ENCODE assay signal across 8 cellular contexts in the genomic region with DNA sequence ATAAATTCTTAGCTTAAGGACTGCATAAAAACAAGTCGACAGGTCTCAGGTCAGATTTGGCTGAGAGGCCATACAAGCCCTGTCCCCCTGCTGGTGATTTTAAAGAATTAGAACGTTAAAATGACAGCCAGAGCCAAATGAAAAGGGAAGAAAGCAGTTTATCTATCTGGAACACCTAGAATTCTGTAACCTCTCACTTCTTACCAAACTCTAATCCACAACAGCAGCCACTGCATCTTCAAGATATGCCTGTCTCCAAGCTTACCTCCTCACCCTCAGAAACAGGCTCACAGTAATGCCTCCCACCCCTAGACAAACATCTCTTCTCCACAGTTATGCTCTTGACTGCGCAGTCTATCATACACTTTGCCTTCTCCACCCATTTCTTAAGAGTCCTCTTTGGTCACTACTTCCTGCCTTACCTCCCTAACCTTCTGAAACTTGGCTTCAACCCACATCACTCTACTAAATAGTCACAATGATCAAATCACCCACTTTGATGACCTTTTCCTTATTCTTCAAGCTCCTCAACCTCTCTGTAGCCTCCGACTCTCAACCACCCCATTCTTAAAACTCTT. TPM values are rescaled to one million over a fixed set of nuclear protein-coding genes. Genes with fewer than 3 reads are reported as not detected.
A peak's percentile ranks its signal among the peaks of the same experiment; 100 is the strongest.
DNase-seq lines count a peak whose midpoint lies in the region; ATAC-seq and TF ChIP-seq lines count a peak whose summit lies in the region.

No MANE protein-coding gene starts in this region.

- H3K79me1 ChIP-seq in mesenchymal stem cell (replicated peaks; ENCODE audit: low read length, poor library complexity, severe bottlenecking): peaks cover 12% of the 10 kb centered on the region

- H2BK12ac ChIP-seq in mesenchymal stem cell (ENCODE audit: low read length in 2 of 2): no peak overlapping the region

- no peak for TF ChIP-seq POLR2A in vagina (IDR thresholded peaks at IDR 0.05)

- H3K9me3 ChIP-seq in mesenchymal stem cell (ENCODE audit: control insufficient read depth, low read length) (no peaks in the 10 kb centered on the region), vagina (no peaks in the 10 kb centered on the region)

- H3K18ac ChIP-seq in mesenchymal stem cell (ENCODE audit: low read depth in 1 of 2, low read length in 2 of 2): no peak overlapping the region

- in situ Hi-C loops in brain microvascular endothelial cell (cut with HindIII; ENCODE audit: low pct_ligation_motif_present, low sequenced_read_pairs): no loop called here

- no peaks in the 10 kb centered on the region for H3K9me3 Mint-ChIP-seq in activated T-cell treated with anti-CD3 and anti-CD28 coated beads, Interleukin-2, amount 50 U/mL, for 24 hours
- H3K9me3 Mint-ChIP-seq in activated T-cell treated with anti-CD3 and anti-CD28 coated beads, Interleukin-2, amount 50 U/mL, for 72 hours: no peaks in the 10 kb centered on the region

- H3K9ac ChIP-seq in mesenchymal stem cell (ENCODE audit: low read length): no peak overlapping the region

- H2AK5ac ChIP-seq in mesenchymal stem cell (ENCODE audit: low read length, severe bottlenecking): no peak overlapping the region

- H3K36me3 ChIP-seq in brain microvascular endothelial cell (replicated peaks) (no peaks in the 10 kb centered on the region), mesenchymal stem cell (ENCODE audit: control insufficient read depth in 1 of 2, insufficient read depth in 2 of 2, low read depth in 1 of 2, low read length in 2 of 2) (peaks cover 3 to 13% of the 10 kb centered on the region in 2 experiments), vagina (no peaks in the 10 kb centered on the region)

- H3K14ac ChIP-seq in mesenchymal stem cell (ENCODE audit: low read length in 2 of 2): no peak overlapping the region

- no peak overlapping the region for H3K4ac ChIP-seq in mesenchymal stem cell (ENCODE audit: low read depth in 1 of 2, low read length in 2 of 2)

- intact Hi-C loops in vagina (cut with DNase I): no loop called here

- peaks cover 47% of the 10 kb centered on the region for H3K4me1 Mint-ChIP-seq in activated T-cell treated with anti-CD3 and anti-CD28 coated beads, Interleukin-2, amount 50 U/mL, for 24 hours (ENCODE audit: low read depth)
- peaks cover 43% of the 10 kb centered on the region for H3K4me1 Mint-ChIP-seq in activated T-cell treated with anti-CD3 and anti-CD28 coated beads, Interleukin-2, amount 50 U/mL, for 72 hours (ENCODE audit: low read depth)

- H3K27ac ChIP-seq in brain microvascular endothelial cell (no peak overlapping the region), mesenchymal stem cell (ENCODE audit: low read length, poor library complexity, severe bottlenecking) (no peak overlapping the region), vagina (no peak overlapping the region)

- no peaks in the 10 kb centered on the region for H3K27me3 Mint-ChIP-seq in activated T-cell treated with anti-CD3 and anti-CD28 coated beads, Interleukin-2, amount 50 U/mL, for 24 hours
- no peaks in the 10 kb centered on the region for H3K27me3 Mint-ChIP-seq in activated T-cell treated with anti-CD3 and anti-CD28 coated beads, Interleukin-2, amount 50 U/mL, for 72 hours (ENCODE audit: low read depth)

- no peak overlapping the region for H3K4me2 ChIP-seq in mesenchymal stem cell (ENCODE audit: low read length, poor library complexity, severe bottlenecking)

- H2BK5ac ChIP-seq in mesenchymal stem cell (ENCODE audit: low read depth, low read length, poor library complexity, severe bottlenecking): no peak overlapping the region

- H3K27me3 ChIP-seq in brain microvascular endothelial cell (replicated peaks) (no peaks in the 10 kb centered on the region), mesenchymal stem cell (ENCODE audit: control insufficient read depth in 1 of 2, insufficient read depth in 1 of 2, low read length in 2 of 2) (no peaks in the 10 kb centered on the region), vagina (no peaks in the 10 kb centered on the region)

- H3K23ac ChIP-seq in mesenchymal stem cell (ENCODE audit: low read length in 2 of 2): no peak overlapping the region

- H4K91ac ChIP-seq in mesenchymal stem cell (ENCODE audit: low read length): no peak overlapping the region

- no peak overlapping the region for H2BK120ac ChIP-seq in mesenchymal stem cell (ENCODE audit: low read depth, low read length)

- TF ChIP-seq CTCF in brain microvascular endothelial cell (IDR thresholded peaks at IDR 0.05; ENCODE audit: low read depth, low read length, missing control alignments) (peak; percentile 76), vagina (IDR thresholded peaks at IDR 0.05) (peak in 1 of 3 experiments; percentile 13)

- 64% methylated on average over 3 of the region's 4 CpGs for WGBS in mesenchymal stem cell

- H3K4me3 Mint-ChIP-seq in activated T-cell treated with anti-CD3 and anti-CD28 coated beads, Interleukin-2, amount 50 U/mL, for 24 hours: no peak overlapping the region
- no peak overlapping the region for H3K4me3 Mint-ChIP-seq in activated T-cell treated with anti-CD3 and anti-CD28 coated beads, Interleukin-2, amount 50 U/mL, for 72 hours

- ATAC-seq in activated T-cell treated with anti-CD3 and anti-CD28 coated beads, Interleukin-2, amount 50 U/mL, for 72 hours (replicated peaks in 1 of 2): no peak

- H3K4me1 ChIP-seq in mesenchymal stem cell (ENCODE audit: control insufficient read depth, insufficient read depth, low read depth, low read length) (peaks cover 5% of the 10 kb centered on the region), vagina (peaks cover 26% of the 10 kb centered on the region)

- H2AFZ ChIP-seq in mesenchymal stem cell (ENCODE audit: low read depth, low read length): no peak overlapping the region

- no peak overlapping the region for H4K8ac ChIP-seq in mesenchymal stem cell (ENCODE audit: low read length)

- H3K27ac Mint-ChIP-seq in activated T-cell treated with anti-CD3 and anti-CD28 coated beads, Interleukin-2, amount 50 U/mL, for 24 hours: peak overlapping the region; percentile 1
- H3K27ac Mint-ChIP-seq in activated T-cell treated with anti-CD3 and anti-CD28 coated beads, Interleukin-2, amount 50 U/mL, for 72 hours: no peak overlapping the region

- peaks cover 33% of the 10 kb centered on the region for H3K36me3 Mint-ChIP-seq in activated T-cell treated with anti-CD3 and anti-CD28 coated beads, Interleukin-2, amount 50 U/mL, for 24 hours (ENCODE audit: low read depth)
- H3K36me3 Mint-ChIP-seq in activated T-cell treated with anti-CD3 and anti-CD28 coated beads, Interleukin-2, amount 50 U/mL, for 72 hours (ENCODE audit: insufficient read depth in 2 of 2): peaks cover 1 to 5% of the 10 kb centered on the region in 2 donors

- H3K4me3 ChIP-seq in brain microvascular endothelial cell (ENCODE audit: low read depth, low read length): no peak overlapping the region
- H3K4me3 ChIP-seq in mesenchymal stem cell (ENCODE audit: insufficient read depth in 1 of 2, low read depth in 1 of 2, low read length in 2 of 2): no peak overlapping the region
- no peak overlapping the region for H3K4me3 ChIP-seq in vagina

- H2BK15ac ChIP-seq in mesenchymal stem cell (ENCODE audit: low read depth, poor library complexity, severe bottlenecking): no peak overlapping the region

- DNase-seq in activated T-cell treated with anti-CD3 and anti-CD28 coated beads, Interleukin-2, amount 50 U/mL, for 24 hours: no peak
- no peak for DNase-seq in activated T-cell treated with anti-CD3 and anti-CD28 coated beads, Interleukin-2, amount 50 U/mL, for 72 hours
- DNase-seq in NCI-H510A treated with DMSO at 0.1 percent for 48 hours (lab: John Stamatoyannopoulos, UW) (peak; percentile 20), brain microvascular endothelial cell (peak; percentile 7), mesenchymal stem cell (peak; percentile 61), nucleus accumbens (lab: John Stamatoyannopoulos, UW) (no peak), mucosa of gallbladder (ENCODE audit: low spot score) (no peak), vagina (ENCODE audit: extremely low spot score in 2 of 2) (no peak)

RNA-seq across cellular contexts. Expression of gene ANKFY1, which starts 14.2 kb away (rescaled TPM):
- 10 to 100 TPM; 36.4 to 37.9 TPM for total RNA-seq in activated T-cell treated with anti-CD3 and anti-CD28 coated beads, Interleukin-2, amount 50 U/mL, for 72 hours
- polyA plus RNA-seq in mesenchymal stem cell (2013, experiment 1 of 2): 19.7 TPM
- polyA plus RNA-seq in mesenchymal stem cell (2013, experiment 2 of 2): 18.8 TPM
- total RNA-seq in mucosa of gallbladder (57.5 TPM), vagina (44.2 TPM)

Comparison
In these comparisons a context has a peak if more than half of its experiments do, and no peak if none do; other contexts are left out.
1. DNase-seq: peak in NCI-H510A treated with DMSO at 0.1 percent for 48 hours (single experiment), brain microvascular endothelial cell (single experiment) and mesenchymal stem cell (single experiment); none in activated T-cell treated with anti-CD3 and anti-CD28 coated beads, Interleukin-2, amount 50 U/mL, for 24 hours (single experiment), activated T-cell treated with anti-CD3 and anti-CD28 coated beads, Interleukin-2, amount 50 U/mL, for 72 hours (0 of 2), nucleus accumbens (0 of 56), mucosa of gallbladder (single experiment) and vagina (0 of 2).